In the genomic region with DNA sequence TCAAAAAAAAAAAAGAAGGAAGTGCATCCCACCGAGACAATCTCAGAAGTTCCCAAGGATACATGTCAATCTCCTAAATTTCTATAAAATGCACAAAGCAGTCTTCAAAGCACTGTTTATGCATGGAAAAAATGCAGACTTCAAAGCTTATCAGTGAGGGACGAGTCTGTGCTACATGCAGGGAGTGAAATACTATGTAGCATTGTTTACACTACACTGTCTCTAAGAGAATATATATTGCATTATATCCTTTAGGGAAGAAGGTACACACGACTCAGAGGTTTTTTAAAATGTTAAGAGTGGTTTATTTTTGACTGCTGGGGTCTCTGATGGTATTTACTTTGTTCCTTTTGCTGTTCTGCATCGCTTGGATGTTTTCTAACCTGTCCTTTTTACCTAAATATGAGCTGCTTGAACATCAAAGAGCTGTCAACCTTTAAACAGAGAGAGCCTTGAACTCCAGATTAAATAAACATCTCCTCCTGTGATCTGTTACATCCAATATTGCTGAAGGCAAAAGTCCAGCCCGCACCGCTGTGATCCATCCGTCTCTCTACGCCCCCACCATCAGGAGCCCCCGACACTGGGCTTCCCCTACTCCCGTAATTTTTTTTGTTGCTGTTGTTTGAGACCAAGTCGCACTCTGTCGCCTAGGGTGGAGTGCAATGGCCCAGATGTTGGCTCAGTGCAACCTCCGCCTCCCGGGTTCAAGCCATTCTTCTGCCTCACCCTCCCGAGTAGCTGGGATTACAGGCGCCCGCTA, we compare ENCODE assay signal across 8 cellular contexts. TPM values are rescaled to one million over a fixed set of nuclear protein-coding genes. Genes with fewer than 3 reads are reported as not detected.
DNase-seq lines count a peak whose midpoint lies in the region; ATAC-seq and TF ChIP-seq lines count a peak whose summit lies in the region.

No MANE protein-coding gene starts in this region.

- H3K4me3 ChIP-seq in GM08714 (ENCODE audit: low read length) (peak overlapping the region; percentile 87), RWPE2 (ENCODE audit: severe bottlenecking) (peak overlapping the region; percentile 99), fibroblast of mammary gland (ENCODE audit: control insufficient read depth, low read depth, low read length) (peak overlapping the region; percentile 72), prostate gland (peak overlapping the region; percentile 75 to 80)

- no peak for ATAC-seq in RWPE2 (ENCODE audit: low read depth)
- no peak for ATAC-seq in HG03039 (IDR thresholded peaks at IDR 0.05; ENCODE audit: unreplicated experiment)

- no peak for TF ChIP-seq CTCF in RWPE2 (IDR thresholded peaks at IDR 0.05; ENCODE audit: poor library complexity, severe bottlenecking)
- TF ChIP-seq CTCF in fibroblast of mammary gland (conservative IDR thresholded peaks at IDR 0.05; ENCODE audit: control insufficient read depth, insufficient read depth, low read depth, low read length): no peak
- TF ChIP-seq CTCF in prostate gland (IDR thresholded peaks at IDR 0.05): no peak

- DNase-seq in RWPE2 (ENCODE audit: low spot score) (no peak), fibroblast of mammary gland (ENCODE audit: low read depth) (no peak), prostate gland (ENCODE audit: low spot score) (no peak), inferior parietal cortex (ENCODE audit: extremely low spot score) (no peak), NCI-H2196 (lab: John Stamatoyannopoulos, UW; ENCODE audit: unreplicated experiment) (no peak), Kasumi-1 (lab: John Stamatoyannopoulos, UW) (no peak)

- H3K27ac ChIP-seq in RWPE2 (ENCODE audit: poor library complexity, severe bottlenecking): no peak overlapping the region
- peak overlapping the region; percentile 81 to 90 for H3K27ac ChIP-seq in prostate gland

- WGBS in prostate gland: 12% methylated on average over 17 of the region's 17 CpGs

- H3K9me3 ChIP-seq in RWPE2 (ENCODE audit: severe bottlenecking) (no peaks in the 10 kb centered on the region), prostate gland (no peaks in the 10 kb centered on the region)

- H3K27me3 ChIP-seq in RWPE2 (ENCODE audit: insufficient read depth, poor library complexity, severe bottlenecking): no peaks in the 10 kb centered on the region
- H3K27me3 ChIP-seq in prostate gland (replicated peaks; ENCODE audit: insufficient read depth): no peaks in the 10 kb centered on the region

- H3K4me1 ChIP-seq in RWPE2 (ENCODE audit: insufficient read depth, poor library complexity, severe bottlenecking) (peaks cover 13% of the 10 kb centered on the region), prostate gland (replicated peaks) (peaks cover 5% of the 10 kb centered on the region)

- H3K36me3 ChIP-seq in RWPE2 (ENCODE audit: low read depth) (no peaks in the 10 kb centered on the region), prostate gland (no peaks in the 10 kb centered on the region)

- intact Hi-C loops in prostate gland (cut with DNase I): no loop called here

- no peak for TF ChIP-seq POLR2A in prostate gland (IDR thresholded peaks at IDR 0.05)

RNA-seq across cellular contexts. Expression of a gene that starts 1.4 kb away (rescaled TPM):
- 10 to 100 TPM; 39.5 to 65.8 TPM for total RNA-seq in prostate gland

RNA-seq across cellular contexts. Expression of a gene that starts 9.9 kb away (rescaled TPM):
- 10 to 100 TPM; 41.9 to 51.8 TPM for total RNA-seq in prostate gland
